Comparison of ENCODE assay signal across 18 cellular contexts in genomic region chr10:93181249-93181928, GRCh38.
DNase-seq lines count a peak whose midpoint lies in the region; ATAC-seq and TF ChIP-seq lines count a peak whose summit lies in the region.
"Had no signal": no experiment of that assay in that cellular context is flagged by ENCODE, and none has a peak within 500 bp of the region (broad histone marks: within the 10 kb centered on the region; RNA-seq: fewer than 3 reads in every experiment).

No MANE protein-coding gene starts in this region.

- CTCF ChIA-PET in WTC11 (lab: Charles Lee) = no interaction called here

- peaks cover 4% of the 10 kb centered on the region; the same call in 1 of the 2 replicates for H3K9me3 Mint-ChIP-seq in WTC11
- H3K9me3 Mint-ChIP-seq in effector memory CD8-positive, alpha-beta T cell = no peaks in the 10 kb centered on the region
- H3K9me3 Mint-ChIP-seq: CD8-positive, alpha-beta T cell had no signal

- ATAC-seq in WTC11 = peak; percentile 52; the same call in 1 of the 2 replicates
- ATAC-seq in right lobe of liver = peak; percentile 31 to 63 (median 56)
- ATAC-seq in GM19351 (IDR thresholded peaks at IDR 0.05; ENCODE audit: unreplicated experiment) = no peak
- ATAC-seq in effector memory CD8-positive, alpha-beta T cell (replicated peaks) = no peak
- ATAC-seq: CD8-positive, alpha-beta T cell had no signal

- H3K27me3 ChIP-seq in right lobe of liver (no peaks in the 10 kb centered on the region), stomach (no peaks in the 10 kb centered on the region)

- H3K27ac ChIP-seq in right lobe of liver (peak overlapping the region; percentile 17 to 76 (median 18)), stomach (no peak overlapping the region)

- H3K4me1 ChIP-seq in right lobe of liver (peaks cover 0 to 60% (median 6%) of the 10 kb centered on the region in 4 donors), stomach (no peaks in the 10 kb centered on the region)

- H3K27me3 Mint-ChIP-seq in WTC11 (ENCODE audit: low read depth) = peaks cover 10% of the 10 kb centered on the region
- H3K27me3 Mint-ChIP-seq in effector memory CD8-positive, alpha-beta T cell = peaks cover 9 to 13% of the 10 kb centered on the region in 2 donors

- WGBS in right lobe of liver (ENCODE audit: insufficient coverage, low coverage, low lambda C conversion rate, missing lambda C conversion rate) = 25% methylated on average over 5 of the region's 7 CpGs
- 77 to 85% (median 83%) methylated on average over 7 of the region's 7 CpGs for WGBS in stomach, 5 donors

- H3K36me3 ChIP-seq in right lobe of liver (no peaks in the 10 kb centered on the region), stomach (no peaks in the 10 kb centered on the region)

- H3K4me1 Mint-ChIP-seq in WTC11 = peaks cover 7% of the 10 kb centered on the region
- no peaks in the 10 kb centered on the region for H3K4me1 Mint-ChIP-seq in effector memory CD8-positive, alpha-beta T cell (ENCODE audit: low read depth in 2 of 2)

- TF ChIP-seq CTCF in WTC11 (IDR thresholded peaks at IDR 0.05) (no peak), right lobe of liver (IDR thresholded peaks at IDR 0.05) (no peak), stomach (IDR thresholded peaks at IDR 0.05) (no peak)

- no peak for TF ChIP-seq EP300 in stomach (IDR thresholded peaks at IDR 0.05)

- TF ChIP-seq POLR2A in right lobe of liver (IDR thresholded peaks at IDR 0.05) (no peak), stomach (IDR thresholded peaks at IDR 0.05) (no peak)

- H3K9me3 ChIP-seq in right lobe of liver = no peaks in the 10 kb centered on the region
- H3K9me3 ChIP-seq in stomach = no peaks in the 10 kb centered on the region

- no peak overlapping the region for H3K4me3 Mint-ChIP-seq in WTC11
- no peak overlapping the region for H3K4me3 Mint-ChIP-seq in effector memory CD8-positive, alpha-beta T cell
- H3K4me3 Mint-ChIP-seq: CD8-positive, alpha-beta T cell had no signal

- H3K36me3 Mint-ChIP-seq in WTC11 = no peaks in the 10 kb centered on the region
- H3K36me3 Mint-ChIP-seq in effector memory CD8-positive, alpha-beta T cell (ENCODE audit: insufficient read depth) = no peaks in the 10 kb centered on the region
- H3K36me3 Mint-ChIP-seq: CD8-positive, alpha-beta T cell had no signal

- intact Hi-C loops in right lobe of liver (cut with DNase I) = no loop called here
- intact Hi-C loops in stomach (cut with DNase I; ENCODE audit: low total_unique reads) = no loop called here

- no peak overlapping the region for H3K4me3 ChIP-seq in right lobe of liver
- no peak overlapping the region for H3K4me3 ChIP-seq in stomach

- peak; percentile 62 for DNase-seq in ELF-1 (ENCODE audit: low read depth, low spot score)
- no peak for DNase-seq in WTC11 (ENCODE audit: low spot score)
- DNase-seq in right lobe of liver = no peak
- DNase-seq in renal cortical epithelial cell (ENCODE audit: low read depth) = peak; percentile 4
- DNase-seq in DMS79 treated with DMSO at 0.1 percent for 48 hours (lab: John Stamatoyannopoulos, UW) = no peak
- no peak for DNase-seq in effector memory CD8-positive, alpha-beta T cell
- DNase-seq in stomach = no peak
- DNase-seq: AML-193; CD8-positive, alpha-beta T cell; Kasumi-1; MM.1S; NCI-H1048; NCI-H1436 treated with DMSO at 0.1 percent for 48 hours; NCI-H1930; NCI-H2227 treated with DMSO at 0.1 percent for 48 hours; NCI-H510A; SIG-M5 had no signal

- no peak overlapping the region for H3K27ac Mint-ChIP-seq in WTC11
- no peak overlapping the region for H3K27ac Mint-ChIP-seq in effector memory CD8-positive, alpha-beta T cell
- H3K27ac Mint-ChIP-seq: CD8-positive, alpha-beta T cell had no signal

- POLR2A ChIA-PET in WTC11 (lab: Charles Lee) = no interaction called here

TF ChIP-seq in WTC11, 78 proteins besides CTCF, POLR2A, EP300 and RAD21:
- no peak for TF ChIP-seq TEAD4 (CRISPR knock-in tag; IDR thresholded peaks at IDR 0.05)
- TF ChIP-seq ATF1 (CRISPR knock-in tag; IDR thresholded peaks at IDR 0.05) = no peak
- TF ChIP-seq ARID4B (CRISPR knock-in tag; IDR thresholded peaks at IDR 0.05; ENCODE audit: borderline replicate concordance) = no peak
- no peak for TF ChIP-seq NR3C1 (CRISPR knock-in tag; conservative IDR thresholded peaks at IDR 0.05; ENCODE audit: low read depth)
- TF ChIP-seq ETV6 (CRISPR knock-in tag; IDR thresholded peaks at IDR 0.05) = no peak

Comparison
In these comparisons a context has a peak if more than half of its experiments do, and no peak if none do; other contexts are left out.
1. DNase-seq: peak in ELF-1 (single experiment) and renal cortical epithelial cell (single experiment); none in WTC11 (single experiment), right lobe of liver (0 of 3), DMS79 treated with DMSO at 0.1 percent for 48 hours (single experiment), effector memory CD8-positive, alpha-beta T cell (0 of 3) and stomach (single experiment).
2. ATAC-seq: peak in WTC11 (single experiment) and right lobe of liver (4 of 4); none in GM19351 (single experiment) and effector memory CD8-positive, alpha-beta T cell (single experiment).
3. H3K27ac ChIP-seq: peak in right lobe of liver (3 of 3); none in stomach (0 of 5).